In the genomic region with DNA sequence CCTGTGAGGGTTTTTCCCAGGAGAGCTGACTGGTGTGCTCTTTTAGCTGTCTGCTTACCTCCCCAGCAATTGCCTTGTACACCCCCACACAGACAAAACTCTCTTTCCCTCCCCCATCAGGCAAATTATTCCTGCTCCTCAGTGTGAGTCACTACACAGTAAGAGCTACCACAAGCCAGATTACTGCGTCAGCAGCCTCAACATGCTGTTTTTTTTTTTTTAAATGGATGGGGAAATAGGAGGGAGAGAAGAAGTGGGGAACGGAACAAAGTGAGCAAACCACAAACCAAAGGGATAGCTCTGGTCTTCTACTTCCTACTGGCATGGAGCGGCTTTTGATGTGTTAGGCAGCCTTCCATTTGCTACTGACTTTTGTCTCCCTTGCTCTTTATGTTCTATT, we compare ENCODE assay signal across 1 cellular context.
TF ChIP-seq lines count a peak whose summit lies in the region.

No MANE protein-coding gene starts in this region.

TF ChIP-seq in K562, 482 proteins besides CTCF, POLR2A, EP300 and RAD21 (continued from another document and continues in another):
- TF ChIP-seq, protein P1, sequence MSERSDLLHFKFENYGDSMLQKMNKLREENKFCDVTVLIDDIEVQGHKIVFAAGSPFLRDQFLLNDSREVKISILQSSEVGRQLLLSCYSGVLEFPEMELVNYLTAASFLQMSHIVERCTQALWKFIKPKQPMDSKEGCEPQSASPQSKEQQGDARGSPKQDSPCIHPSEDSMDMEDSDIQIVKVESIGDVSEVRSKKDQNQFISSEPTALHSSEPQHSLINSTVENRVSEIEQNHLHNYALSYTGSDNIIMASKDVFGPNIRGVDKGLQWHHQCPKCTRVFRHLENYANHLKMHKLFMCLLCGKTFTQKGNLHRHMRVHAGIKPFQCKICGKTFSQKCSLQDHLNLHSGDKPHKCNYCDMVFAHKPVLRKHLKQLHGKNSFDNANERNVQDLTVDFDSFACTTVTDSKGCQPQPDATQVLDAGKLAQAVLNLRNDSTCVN (CRISPR knock-in tag; IDR thresholded peaks at IDR 0.05): no peak
- TF ChIP-seq PCBP1 (IDR thresholded peaks at IDR 0.05; ENCODE audit: low read depth, low read length, poor library complexity, severe bottlenecking) (no peak), HNRNPL (IDR thresholded peaks at IDR 0.05; ENCODE audit: low read depth, low read length) (no peak), WHSC1 (IDR thresholded peaks at IDR 0.05; ENCODE audit: low read length) (no peak), NCOA2 (IDR thresholded peaks at IDR 0.05; ENCODE audit: partially characterized antibody in 2 of 2) (no peak), SRSF3 (IDR thresholded peaks at IDR 0.05; ENCODE audit: insufficient read depth, low read length) (no peak), HMGN3 (IDR thresholded peaks at IDR 0.05; ENCODE audit: borderline replicate concordance, extremely low read depth, insufficient read length, low read depth, low read length) (no peak), CBX8 (IDR thresholded peaks at IDR 0.05; ENCODE audit: borderline replicate concordance, extremely low read depth, low read depth, low read length, poor library complexity, severe bottlenecking) (no peak), JUND (IDR thresholded peaks at IDR 0.05; ENCODE audit: borderline replicate concordance, low read depth, low read length) (peak; percentile 91), JUND (tag; IDR thresholded peaks at IDR 0.05; ENCODE audit: borderline replicate concordance, low read depth, low read length) (peak; percentile 84; the same call in 2 of the 3 replicates), NR2C1 (IDR thresholded peaks at IDR 0.05) (no peak), NR2C1 (tag; IDR thresholded peaks at IDR 0.05) (no peak), TEAD4 (IDR thresholded peaks at IDR 0.05; ENCODE audit: low read length) (peak; percentile 52), TEAD4 (CRISPR knock-in tag; IDR thresholded peaks at IDR 0.05; ENCODE audit: borderline replicate concordance) (no peak), ARID1B (IDR thresholded peaks at IDR 0.05) (peak; percentile 64), LARP7 (IDR thresholded peaks at IDR 0.05) (no peak), POLR2AphosphoS5 (IDR thresholded peaks at IDR 0.05; ENCODE audit: control insufficient read depth, insufficient read depth, low read depth, low read length) (0 out of 2 replicates have a peak, but pooled peaks have one; percentile 38), SMARCE1 (IDR thresholded peaks at IDR 0.05) (peak; percentile 82), RBM17 (IDR thresholded peaks at IDR 0.05; ENCODE audit: borderline replicate concordance, low read depth, low read length) (no peak), BRD4 (IDR thresholded peaks at IDR 0.05) (no peak), NFE2 (IDR thresholded peaks at IDR 0.05; ENCODE audit: low read depth) (peak; percentile 51; the same call in 1 of the 2 replicates), ADNP (tag; IDR thresholded peaks at IDR 0.05) (no peak), SMARCB1 (IDR thresholded peaks at IDR 0.05; ENCODE audit: insufficient read length, low read depth) (no peak), EP400 (IDR thresholded peaks at IDR 0.05) (peak; percentile 33; the same call in 1 of the 2 replicates), ZNF121 (CRISPR knock-in tag; conservative IDR thresholded peaks at IDR 0.05) (no peak), DMBX1 (CRISPR knock-in tag; IDR thresholded peaks at IDR 0.05; ENCODE audit: borderline replicate concordance) (no peak), SMARCA4 (IDR thresholded peaks at IDR 0.05) (peak; percentile 77), MEF2A (IDR thresholded peaks at IDR 0.05; ENCODE audit: control insufficient read depth, low read depth, low read length) (no peak), MEIS2 (IDR thresholded peaks at IDR 0.05; ENCODE audit: partially characterized antibody) (no peak), TRIM28 (IDR thresholded peaks at IDR 0.05) (no peak), TAF1 (IDR thresholded peaks at IDR 0.05; ENCODE audit: control insufficient read depth, extremely low read depth, insufficient read depth, low read length, severe bottlenecking) (peak; percentile 41), PPARD (CRISPR knock-in tag; IDR thresholded peaks at IDR 0.05) (no peak), ETV6 (IDR thresholded peaks at IDR 0.05; ENCODE audit: borderline replicate concordance in 1 of 2, low read depth in 2 of 2, low read length in 1 of 2) (0 out of 4 replicates have a peak, but pooled peaks of 1 of the 2 experiments have one; percentile 29), ETV6 (CRISPR knock-in tag; IDR thresholded peaks at IDR 0.05; ENCODE audit: borderline replicate concordance) (no peak), CAMTA2 (CRISPR knock-in tag; conservative IDR thresholded peaks at IDR 0.05) (no peak), CREBBP (IDR thresholded peaks at IDR 0.05; ENCODE audit: low read depth, low read length) (no peak), ZNF184 (CRISPR knock-in tag; IDR thresholded peaks at IDR 0.05) (no peak), CREB1 (IDR thresholded peaks at IDR 0.05) (peak; percentile 79), CREB1 (CRISPR knock-in tag; IDR thresholded peaks at IDR 0.05) (peak; percentile 53; the same call in 1 of the 2 replicates), ARNT (IDR thresholded peaks at IDR 0.05) (no peak), BCOR (IDR thresholded peaks at IDR 0.05) (no peak), ZNF707 (CRISPR knock-in tag; conservative IDR thresholded peaks at IDR 0.05) (no peak), RHOXF2B (CRISPR knock-in tag; conservative IDR thresholded peaks at IDR 0.05) (no peak), E2F3 (CRISPR knock-in tag; IDR thresholded peaks at IDR 0.05) (no peak), RFX5 (IDR thresholded peaks at IDR 0.05; ENCODE audit: low read depth, low read length) (no peak), ZC3H11A (IDR thresholded peaks at IDR 0.05; ENCODE audit: low read depth, low read length) (no peak), PRMT5 (CRISPR knock-in tag; IDR thresholded peaks at IDR 0.05) (no peak)
- TF ChIP-seq, protein P2, sequence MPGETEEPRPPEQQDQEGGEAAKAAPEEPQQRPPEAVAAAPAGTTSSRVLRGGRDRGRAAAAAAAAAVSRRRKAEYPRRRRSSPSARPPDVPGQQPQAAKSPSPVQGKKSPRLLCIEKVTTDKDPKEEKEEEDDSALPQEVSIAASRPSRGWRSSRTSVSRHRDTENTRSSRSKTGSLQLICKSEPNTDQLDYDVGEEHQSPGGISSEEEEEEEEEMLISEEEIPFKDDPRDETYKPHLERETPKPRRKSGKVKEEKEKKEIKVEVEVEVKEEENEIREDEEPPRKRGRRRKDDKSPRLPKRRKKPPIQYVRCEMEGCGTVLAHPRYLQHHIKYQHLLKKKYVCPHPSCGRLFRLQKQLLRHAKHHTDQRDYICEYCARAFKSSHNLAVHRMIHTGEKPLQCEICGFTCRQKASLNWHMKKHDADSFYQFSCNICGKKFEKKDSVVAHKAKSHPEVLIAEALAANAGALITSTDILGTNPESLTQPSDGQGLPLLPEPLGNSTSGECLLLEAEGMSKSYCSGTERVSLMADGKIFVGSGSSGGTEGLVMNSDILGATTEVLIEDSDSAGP (CRISPR knock-in tag; IDR thresholded peaks at IDR 0.05): no peak
- TF ChIP-seq, protein P3, sequence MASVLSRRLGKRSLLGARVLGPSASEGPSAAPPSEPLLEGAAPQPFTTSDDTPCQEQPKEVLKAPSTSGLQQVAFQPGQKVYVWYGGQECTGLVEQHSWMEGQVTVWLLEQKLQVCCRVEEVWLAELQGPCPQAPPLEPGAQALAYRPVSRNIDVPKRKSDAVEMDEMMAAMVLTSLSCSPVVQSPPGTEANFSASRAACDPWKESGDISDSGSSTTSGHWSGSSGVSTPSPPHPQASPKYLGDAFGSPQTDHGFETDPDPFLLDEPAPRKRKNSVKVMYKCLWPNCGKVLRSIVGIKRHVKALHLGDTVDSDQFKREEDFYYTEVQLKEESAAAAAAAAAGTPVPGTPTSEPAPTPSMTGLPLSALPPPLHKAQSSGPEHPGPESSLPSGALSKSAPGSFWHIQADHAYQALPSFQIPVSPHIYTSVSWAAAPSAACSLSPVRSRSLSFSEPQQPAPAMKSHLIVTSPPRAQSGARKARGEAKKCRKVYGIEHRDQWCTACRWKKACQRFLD (CRISPR knock-in tag; IDR thresholded peaks at IDR 0.05): no peak
- TF ChIP-seq, protein P4, sequence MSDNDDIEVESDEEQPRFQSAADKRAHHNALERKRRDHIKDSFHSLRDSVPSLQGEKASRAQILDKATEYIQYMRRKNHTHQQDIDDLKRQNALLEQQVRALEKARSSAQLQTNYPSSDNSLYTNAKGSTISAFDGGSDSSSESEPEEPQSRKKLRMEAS (CRISPR knock-in tag; IDR thresholded peaks at IDR 0.05): no peak
- TF ChIP-seq, protein P5, sequence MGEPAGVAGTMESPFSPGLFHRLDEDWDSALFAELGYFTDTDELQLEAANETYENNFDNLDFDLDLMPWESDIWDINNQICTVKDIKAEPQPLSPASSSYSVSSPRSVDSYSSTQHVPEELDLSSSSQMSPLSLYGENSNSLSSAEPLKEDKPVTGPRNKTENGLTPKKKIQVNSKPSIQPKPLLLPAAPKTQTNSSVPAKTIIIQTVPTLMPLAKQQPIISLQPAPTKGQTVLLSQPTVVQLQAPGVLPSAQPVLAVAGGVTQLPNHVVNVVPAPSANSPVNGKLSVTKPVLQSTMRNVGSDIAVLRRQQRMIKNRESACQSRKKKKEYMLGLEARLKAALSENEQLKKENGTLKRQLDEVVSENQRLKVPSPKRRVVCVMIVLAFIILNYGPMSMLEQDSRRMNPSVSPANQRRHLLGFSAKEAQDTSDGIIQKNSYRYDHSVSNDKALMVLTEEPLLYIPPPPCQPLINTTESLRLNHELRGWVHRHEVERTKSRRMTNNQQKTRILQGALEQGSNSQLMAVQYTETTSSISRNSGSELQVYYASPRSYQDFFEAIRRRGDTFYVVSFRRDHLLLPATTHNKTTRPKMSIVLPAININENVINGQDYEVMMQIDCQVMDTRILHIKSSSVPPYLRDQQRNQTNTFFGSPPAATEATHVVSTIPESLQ (CRISPR knock-in tag; IDR thresholded peaks at IDR 0.05): no peak
- TF ChIP-seq, protein P6, sequence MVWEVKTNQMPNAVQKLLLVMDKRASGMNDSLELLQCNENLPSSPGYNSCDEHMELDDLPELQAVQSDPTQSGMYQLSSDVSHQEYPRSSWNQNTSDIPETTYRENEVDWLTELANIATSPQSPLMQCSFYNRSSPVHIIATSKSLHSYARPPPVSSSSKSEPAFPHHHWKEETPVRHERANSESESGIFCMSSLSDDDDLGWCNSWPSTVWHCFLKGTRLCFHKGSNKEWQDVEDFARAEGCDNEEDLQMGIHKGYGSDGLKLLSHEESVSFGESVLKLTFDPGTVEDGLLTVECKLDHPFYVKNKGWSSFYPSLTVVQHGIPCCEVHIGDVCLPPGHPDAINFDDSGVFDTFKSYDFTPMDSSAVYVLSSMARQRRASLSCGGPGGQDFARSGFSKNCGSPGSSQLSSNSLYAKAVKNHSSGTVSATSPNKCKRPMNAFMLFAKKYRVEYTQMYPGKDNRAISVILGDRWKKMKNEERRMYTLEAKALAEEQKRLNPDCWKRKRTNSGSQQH (CRISPR knock-in tag; IDR thresholded peaks at IDR 0.05): no peak
- TF ChIP-seq, protein P7, sequence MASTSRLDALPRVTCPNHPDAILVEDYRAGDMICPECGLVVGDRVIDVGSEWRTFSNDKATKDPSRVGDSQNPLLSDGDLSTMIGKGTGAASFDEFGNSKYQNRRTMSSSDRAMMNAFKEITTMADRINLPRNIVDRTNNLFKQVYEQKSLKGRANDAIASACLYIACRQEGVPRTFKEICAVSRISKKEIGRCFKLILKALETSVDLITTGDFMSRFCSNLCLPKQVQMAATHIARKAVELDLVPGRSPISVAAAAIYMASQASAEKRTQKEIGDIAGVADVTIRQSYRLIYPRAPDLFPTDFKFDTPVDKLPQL (IDR thresholded peaks at IDR 0.05; ENCODE audit: extremely low read depth, insufficient read length): no peak
- TF ChIP-seq, protein P8, sequence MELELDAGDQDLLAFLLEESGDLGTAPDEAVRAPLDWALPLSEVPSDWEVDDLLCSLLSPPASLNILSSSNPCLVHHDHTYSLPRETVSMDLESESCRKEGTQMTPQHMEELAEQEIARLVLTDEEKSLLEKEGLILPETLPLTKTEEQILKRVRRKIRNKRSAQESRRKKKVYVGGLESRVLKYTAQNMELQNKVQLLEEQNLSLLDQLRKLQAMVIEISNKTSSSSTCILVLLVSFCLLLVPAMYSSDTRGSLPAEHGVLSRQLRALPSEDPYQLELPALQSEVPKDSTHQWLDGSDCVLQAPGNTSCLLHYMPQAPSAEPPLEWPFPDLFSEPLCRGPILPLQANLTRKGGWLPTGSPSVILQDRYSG (tag; conservative IDR thresholded peaks at IDR 0.05; ENCODE audit: low read depth): no peak
- TF ChIP-seq, protein P9, sequence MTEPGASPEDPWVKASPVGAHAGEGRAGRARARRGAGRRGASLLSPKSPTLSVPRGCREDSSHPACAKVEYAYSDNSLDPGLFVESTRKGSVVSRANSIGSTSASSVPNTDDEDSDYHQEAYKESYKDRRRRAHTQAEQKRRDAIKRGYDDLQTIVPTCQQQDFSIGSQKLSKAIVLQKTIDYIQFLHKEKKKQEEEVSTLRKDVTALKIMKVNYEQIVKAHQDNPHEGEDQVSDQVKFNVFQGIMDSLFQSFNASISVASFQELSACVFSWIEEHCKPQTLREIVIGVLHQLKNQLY (CRISPR knock-in tag; conservative IDR thresholded peaks at IDR 0.05): no peak
- TF ChIP-seq, protein P10, sequence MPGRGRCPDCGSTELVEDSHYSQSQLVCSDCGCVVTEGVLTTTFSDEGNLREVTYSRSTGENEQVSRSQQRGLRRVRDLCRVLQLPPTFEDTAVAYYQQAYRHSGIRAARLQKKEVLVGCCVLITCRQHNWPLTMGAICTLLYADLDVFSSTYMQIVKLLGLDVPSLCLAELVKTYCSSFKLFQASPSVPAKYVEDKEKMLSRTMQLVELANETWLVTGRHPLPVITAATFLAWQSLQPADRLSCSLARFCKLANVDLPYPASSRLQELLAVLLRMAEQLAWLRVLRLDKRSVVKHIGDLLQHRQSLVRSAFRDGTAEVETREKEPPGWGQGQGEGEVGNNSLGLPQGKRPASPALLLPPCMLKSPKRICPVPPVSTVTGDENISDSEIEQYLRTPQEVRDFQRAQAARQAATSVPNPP (IDR thresholded peaks at IDR 0.05; ENCODE audit: borderline replicate concordance, insufficient read depth, insufficient read length): no peak
- TF ChIP-seq, protein P11, sequence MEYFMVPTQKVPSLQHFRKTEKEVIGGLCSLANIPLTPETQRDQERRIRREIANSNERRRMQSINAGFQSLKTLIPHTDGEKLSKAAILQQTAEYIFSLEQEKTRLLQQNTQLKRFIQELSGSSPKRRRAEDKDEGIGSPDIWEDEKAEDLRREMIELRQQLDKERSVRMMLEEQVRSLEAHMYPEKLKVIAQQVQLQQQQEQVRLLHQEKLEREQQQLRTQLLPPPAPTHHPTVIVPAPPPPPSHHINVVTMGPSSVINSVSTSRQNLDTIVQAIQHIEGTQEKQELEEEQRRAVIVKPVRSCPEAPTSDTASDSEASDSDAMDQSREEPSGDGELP (CRISPR knock-in tag; IDR thresholded peaks at IDR 0.05; ENCODE audit: borderline replicate concordance): 0 out of 2 replicates have a peak, but pooled peaks have one; percentile 27
- TF ChIP-seq, protein P12, sequence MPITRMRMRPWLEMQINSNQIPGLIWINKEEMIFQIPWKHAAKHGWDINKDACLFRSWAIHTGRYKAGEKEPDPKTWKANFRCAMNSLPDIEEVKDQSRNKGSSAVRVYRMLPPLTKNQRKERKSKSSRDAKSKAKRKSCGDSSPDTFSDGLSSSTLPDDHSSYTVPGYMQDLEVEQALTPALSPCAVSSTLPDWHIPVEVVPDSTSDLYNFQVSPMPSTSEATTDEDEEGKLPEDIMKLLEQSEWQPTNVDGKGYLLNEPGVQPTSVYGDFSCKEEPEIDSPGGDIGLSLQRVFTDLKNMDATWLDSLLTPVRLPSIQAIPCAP (CRISPR knock-in tag; IDR thresholded peaks at IDR 0.05; ENCODE audit: borderline replicate concordance): no peak
